Comparison of ENCODE assay signal across 8 cellular contexts in the genomic region with DNA sequence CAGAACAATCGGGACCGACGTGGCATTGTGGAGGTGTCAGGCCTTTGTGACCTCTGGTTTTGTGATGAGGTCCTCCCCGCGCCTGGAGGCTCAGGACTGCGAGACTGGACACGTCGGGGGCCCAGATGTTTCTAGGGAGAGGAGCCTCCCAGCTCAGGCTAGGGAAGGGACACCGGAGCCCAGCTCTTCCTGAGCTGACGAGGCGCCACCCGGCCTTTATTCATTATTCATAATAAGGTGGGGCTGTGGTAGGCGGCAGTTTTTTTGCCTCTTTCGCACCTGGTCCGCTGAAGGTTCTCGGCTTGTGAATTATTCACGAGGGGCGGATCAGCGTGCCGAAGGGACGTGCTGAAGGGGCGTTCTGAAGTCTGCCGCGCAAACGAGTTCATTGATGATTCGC. TPM values are rescaled to one million over a fixed set of nuclear protein-coding genes. Genes with fewer than 3 reads are reported as not detected.
DNase-seq lines count a peak whose midpoint lies in the region; ATAC-seq, FAIRE-seq and TF ChIP-seq lines count a peak whose summit lies in the region.

No MANE protein-coding gene starts in this region.

- H3K4ac ChIP-seq in H1 (replicated peaks; ENCODE audit: insufficient read length, low read depth, low read length), result no peak overlapping the region

- TF ChIP-seq POLR2A in H1 (IDR thresholded peaks at IDR 0.05; ENCODE audit: control extremely low read depth in 1 of 2, low read depth in 2 of 2, low read length in 2 of 2) (no peak), upper lobe of left lung (IDR thresholded peaks at IDR 0.05) (no peak)

- no peak overlapping the region for H2BK12ac ChIP-seq in H1 (ENCODE audit: low read depth, low read length)

- POLR2A ChIA-PET in H1 (lab: Charles Lee; ENCODE audit: partially characterized antibody), result interaction anchor here (0.6 to 2.0 kb wide), 9 partner anchors 27 to 191 kb away, joined by 3 to 13 read pairs (median 3); a partner anchor contains a TSS

- H3K4me3 ChIP-seq in H1 (ENCODE audit: extremely low read depth in 1 of 4, insufficient read depth in 2 of 4, low read depth in 3 of 4, low read length in 4 of 4) (peak overlapping the region; percentile 40 to 86 (median 54)), upper lobe of left lung (peak overlapping the region in 3 of 4 donors; percentile 53 to 68 (median 61))

- intact Hi-C loops in activated CD4-positive, alpha-beta T cell treated with anti-CD3 and anti-CD28 coated beads, Interleukin-2, amount 10 ng/mL, durations not matched to agents 24 days and 14 days (cut with micrococcal nuclease), result loop anchor here (2.0 to 10.0 kb wide), 3 partner anchors 47 to 463 kb away; a partner anchor contains a TSS

- no peaks in the 10 kb centered on the region for H3K9me3 ChIP-seq in H1 (ENCODE audit: insufficient read depth in 2 of 2, low read depth in 1 of 2, low read length in 1 of 2)
- H3K9me3 ChIP-seq in upper lobe of left lung, result no peaks in the 10 kb centered on the region

- peak in 1 of 2 donors; percentile 18 for ATAC-seq in upper lobe of left lung (ENCODE audit: low FRiP score in 2 of 2)
- ATAC-seq in HG02981 (IDR thresholded peaks at IDR 0.05; ENCODE audit: unreplicated experiment), result no peak

- H4K20me1 ChIP-seq in H1 (replicated peaks in 1 of 2; ENCODE audit: control insufficient read depth in 1 of 2, insufficient read depth in 2 of 2, low read length in 2 of 2), result peaks cover 4 to 13% of the 10 kb centered on the region in 2 experiments

- peaks cover 12 to 24% of the 10 kb centered on the region in 2 experiments; a peak in 3 of 4 replicates for H3K79me2 ChIP-seq in H1 (ENCODE audit: control insufficient read depth in 1 of 2, insufficient read depth in 2 of 2, low read length in 2 of 2)

- H2AK5ac ChIP-seq in H1 (ENCODE audit: low read depth, low read length), result no peak overlapping the region

- peaks cover 0 to 13% (median 5%) of the 10 kb centered on the region in 4 experiments; a peak in 6 of 7 replicates for H3K4me1 ChIP-seq in H1 (replicated peaks in 1 of 4; ENCODE audit: control insufficient read depth in 3 of 4, insufficient read depth in 4 of 4, low read length in 3 of 4)
- peaks cover 17 to 41% (median 26%) of the 10 kb centered on the region in 4 donors for H3K4me1 ChIP-seq in upper lobe of left lung

- CTCF ChIA-PET in H1 (lab: Charles Lee; ENCODE audit: partially characterized antibody), result no interaction called here

- no peak overlapping the region; the same call in 1 of the 2 replicates for H2BK5ac ChIP-seq in H1 (ENCODE audit: low read depth, low read length)

- peak overlapping the region; percentile 83 to 93 for H3K4me2 ChIP-seq in H1 (ENCODE audit: insufficient read depth in 1 of 2, low read depth in 2 of 2, low read length in 2 of 2)

- DNase-seq in DMS79 treated with DMSO at 0.1 percent for 48 hours (lab: John Stamatoyannopoulos, UW) (peak; percentile 26), NCI-H1417 treated with DMSO at 0.1 percent for 48 hours (lab: John Stamatoyannopoulos, UW) (peak; percentile 11), H1 (ENCODE audit: low read depth in 1 of 2, low spot score in 2 of 2) (peak in 1 of 2 experiments; percentile 49), neural crest cell (ENCODE audit: low read depth, low spot score) (peak; percentile 17), upper lobe of left lung (peak in 1 of 2 donors; percentile 30), mesenteric fat pad (ENCODE audit: low spot score) (no peak)
- peak; percentile 81 for DNase-seq in activated CD4-positive, alpha-beta T cell treated with anti-CD3 and anti-CD28 coated beads, Interleukin-2, amount 10 ng/mL, durations not matched to agents 24 days and 14 days

- H3K14ac ChIP-seq in H1 (ENCODE audit: insufficient read length), result no peak overlapping the region

- peak overlapping the region; percentile 97 for H3K4me3 Mint-ChIP-seq in activated CD4-positive, alpha-beta T cell treated with anti-CD3 and anti-CD28 coated beads, Interleukin-2, amount 10 ng/mL, durations not matched to agents 24 days and 14 days
- H3K4me3 Mint-ChIP-seq in neural crest cell, result peak overlapping the region; percentile 92

- H3K27ac ChIP-seq in H1 (ENCODE audit: low read depth, low read length) (no peak overlapping the region), upper lobe of left lung (peak overlapping the region in 2 of 4 donors; percentile 43 to 75)

- peaks cover 17% of the 10 kb centered on the region for H3K36me3 Mint-ChIP-seq in activated CD4-positive, alpha-beta T cell treated with anti-CD3 and anti-CD28 coated beads, Interleukin-2, amount 10 ng/mL, durations not matched to agents 24 days and 14 days (ENCODE audit: low read depth)
- peaks cover 14% of the 10 kb centered on the region for H3K36me3 Mint-ChIP-seq in neural crest cell (ENCODE audit: low read depth)

- H4K8ac ChIP-seq in H1 (ENCODE audit: extremely low read depth, insufficient read depth, low read length), result no peak overlapping the region

- no peaks in the 10 kb centered on the region for H3K9me3 Mint-ChIP-seq in activated CD4-positive, alpha-beta T cell treated with anti-CD3 and anti-CD28 coated beads, Interleukin-2, amount 10 ng/mL, durations not matched to agents 24 days and 14 days
- peaks cover 3% of the 10 kb centered on the region for H3K9me3 Mint-ChIP-seq in neural crest cell

- no peak overlapping the region for H3K56ac ChIP-seq in H1 (replicated peaks; ENCODE audit: insufficient read length, low read depth, low read length)

- no peak overlapping the region for H4K91ac ChIP-seq in H1 (replicated peaks; ENCODE audit: insufficient read length, low read length)

- H3K79me1 ChIP-seq in H1 (ENCODE audit: low read depth, low read length), result no peaks in the 10 kb centered on the region

- H3K4me1 Mint-ChIP-seq in activated CD4-positive, alpha-beta T cell treated with anti-CD3 and anti-CD28 coated beads, Interleukin-2, amount 10 ng/mL, durations not matched to agents 24 days and 14 days, result peaks cover 28% of the 10 kb centered on the region
- H3K4me1 Mint-ChIP-seq in neural crest cell, result peaks cover 54% of the 10 kb centered on the region

- no peak for TF ChIP-seq RAD21 in H1 (IDR thresholded peaks at IDR 0.05 in 1 of 2, conservative IDR thresholded peaks at IDR 0.05 in 1 of 2; ENCODE audit: low read depth in 2 of 2, low read length in 2 of 2)

- H3K23ac ChIP-seq in H1 (ENCODE audit: insufficient read length), result no peak overlapping the region

- peak overlapping the region; percentile 96 for H3K27ac Mint-ChIP-seq in activated CD4-positive, alpha-beta T cell treated with anti-CD3 and anti-CD28 coated beads, Interleukin-2, amount 10 ng/mL, durations not matched to agents 24 days and 14 days
- H3K27ac Mint-ChIP-seq in neural crest cell (ENCODE audit: unreplicated experiment), result no peak overlapping the region

- no peak overlapping the region for H3K18ac ChIP-seq in H1 (ENCODE audit: extremely low read depth, low read length)

- peaks cover 2% of the 10 kb centered on the region; the same call in 1 of the 2 replicates for H3K23me2 ChIP-seq in H1 (ENCODE audit: low read depth, low read length)

- H2BK120ac ChIP-seq in H1 (replicated peaks; ENCODE audit: low read depth, low read length), result no peak overlapping the region

- H3K27me3 ChIP-seq in H1 (replicated peaks in 1 of 4; ENCODE audit: control insufficient read depth in 3 of 4, extremely low read depth in 1 of 4, insufficient read depth in 3 of 4, low read length in 3 of 4) (no peaks in the 10 kb centered on the region), upper lobe of left lung (no peaks in the 10 kb centered on the region)

- no peak overlapping the region for H2BK15ac ChIP-seq in H1 (ENCODE audit: low read length)

- whole genome bisulfite sequencing in H1 (ENCODE audit: extremely low coverage in 1 of 2, insufficient coverage in 1 of 2, insufficient read length in 1 of 2, insufficient replicate concordance in 2 of 2, low coverage in 1 of 2, low lambda C conversion rate in 2 of 2, missing lambda C conversion rate in 1 of 2), 2 experiments, result 0% methylated on average over 24 of the region's 26 CpGs; no CpG with 5 or more reads in 1 of the 2 experiments
- 31% methylated on average over 26 of the region's 26 CpGs; no CpG with 5 or more reads in 1 of the 2 donors for WGBS in upper lobe of left lung, 2 donors

- no peak for TF ChIP-seq CTCF in H1 (IDR thresholded peaks at IDR 0.05; ENCODE audit: control extremely low read depth in 1 of 3, insufficient read depth in 1 of 3, low read depth in 1 of 3, low read length in 3 of 3)
- no peak for TF ChIP-seq CTCF in neural crest cell (conservative IDR thresholded peaks at IDR 0.05)
- TF ChIP-seq CTCF in upper lobe of left lung (IDR thresholded peaks at IDR 0.05), result no peak

- H3K9ac ChIP-seq in H1 (replicated peaks in 1 of 4; ENCODE audit: extremely low read depth in 1 of 4, low read depth in 3 of 4, low read length in 3 of 4), result peak overlapping the region in 2 of 4 experiments; percentile 47 to 54; a peak in 3 of 7 replicates

- no peak overlapping the region for H4K5ac ChIP-seq in H1 (ENCODE audit: insufficient read length, low read depth, low read length)

- H3K27me3 Mint-ChIP-seq in activated CD4-positive, alpha-beta T cell treated with anti-CD3 and anti-CD28 coated beads, Interleukin-2, amount 10 ng/mL, durations not matched to agents 24 days and 14 days, result no peaks in the 10 kb centered on the region
- H3K27me3 Mint-ChIP-seq in neural crest cell (ENCODE audit: low read depth), result peaks cover 9% of the 10 kb centered on the region

- no peak for FAIRE-seq in H1 (lab: Jason Lieb, UNC)

- no peak overlapping the region; the same call in 1 of the 2 replicates for H2AFZ ChIP-seq in H1 (ENCODE audit: low read length)

- H2BK20ac ChIP-seq in H1 (ENCODE audit: low read length), result no peak overlapping the region

- TF ChIP-seq EP300 in H1 (IDR thresholded peaks at IDR 0.05; ENCODE audit: borderline replicate concordance in 1 of 2, low read depth in 2 of 2, low read length in 2 of 2) (no peak), upper lobe of left lung (IDR thresholded peaks at IDR 0.05) (no peak)

- peaks cover 0 to 8% (median 4%) of the 10 kb centered on the region in 4 experiments; a peak in 4 of 8 replicates for H3K36me3 ChIP-seq in H1 (ENCODE audit: control insufficient read depth in 2 of 4, insufficient read depth in 4 of 4, low read length in 3 of 4)
- peaks cover 0 to 9% (median 4%) of the 10 kb centered on the region in 4 donors for H3K36me3 ChIP-seq in upper lobe of left lung

RNA-seq across cellular contexts. Expression of a gene that starts 2.3 kb away (rescaled TPM):
- total RNA-seq in activated CD4-positive, alpha-beta T cell treated with anti-CD3 and anti-CD28 coated beads, Interleukin-2, amount 10 ng/mL, durations not matched to agents 24 days and 14 days, result 233 and 246 TPM in 2 replicates
- 313 and 325 TPM in 2 replicates for total RNA-seq in H1 (2021; fragmentation: NEBNext Ultra II Directional; extraction: Animal tissue kit (Norgen Biotek cat#: 25700))
- 458 and 562 TPM in 2 replicates for polyA plus RNA-seq in H1 (2011; rRNA removed)
- polyA plus RNA-seq in H1 (2011; cell fraction: cytosol; rRNA removed), result 389 TPM
- polyA plus RNA-seq in H1 (2011; cell fraction: nucleus; rRNA removed), result 640 TPM
- polyA plus RNA-seq in H1 (2012, experiment 1 of 2), result 242 to 369 TPM (median 343 TPM) in 4 replicates
- 340 TPM for polyA plus RNA-seq in H1 (2012, experiment 2 of 2)
- 179 TPM for polyA plus RNA-seq in H1 (2013, experiment 1 of 2)
- polyA plus RNA-seq in H1 (2013, experiment 2 of 2), result 156 TPM
- polyA minus RNA-seq in H1 (2011; rRNA and poly(A)+ RNA removed), result 380 and 389 TPM in 2 replicates
- 162 TPM for polyA minus RNA-seq in H1 (2011; cell fraction: cytosol; rRNA and poly(A)+ RNA removed)
- 128 TPM for polyA minus RNA-seq in H1 (2011; cell fraction: nucleus; rRNA and poly(A)+ RNA removed)
- total RNA-seq in neural crest cell, result 484 and 498 TPM in 2 replicates
- total RNA-seq in upper lobe of left lung, result 100 to 1,000 TPM; 128 to 186 (median 173) TPM
- 189 TPM for total RNA-seq in mesenteric fat pad

RNA-seq across cellular contexts. Expression of a gene that starts 27.1 kb away (rescaled TPM):
- total RNA-seq in activated CD4-positive, alpha-beta T cell treated with anti-CD3 and anti-CD28 coated beads, Interleukin-2, amount 10 ng/mL, durations not matched to agents 24 days and 14 days, result 66.3 and 70.2 TPM in 2 replicates
- total RNA-seq in H1 (2021; fragmentation: NEBNext Ultra II Directional; extraction: Animal tissue kit (Norgen Biotek cat#: 25700)), result 117 and 124 TPM in 2 replicates
- 204 and 226 TPM in 2 replicates for polyA plus RNA-seq in H1 (2011; rRNA removed)
- 139 TPM for polyA plus RNA-seq in H1 (2011; cell fraction: cytosol; rRNA removed)
- 264 TPM for polyA plus RNA-seq in H1 (2011; cell fraction: nucleus; rRNA removed)
- polyA plus RNA-seq in H1 (2012, experiment 1 of 2), result 89.5 to 152 TPM (median 129 TPM) in 4 replicates
- polyA plus RNA-seq in H1 (2012, experiment 2 of 2), result 174 TPM
- 65.4 TPM for polyA plus RNA-seq in H1 (2013, experiment 1 of 2)
- 71.0 TPM for polyA plus RNA-seq in H1 (2013, experiment 2 of 2)
- 184 and 211 TPM in 2 replicates for polyA minus RNA-seq in H1 (2011; rRNA and poly(A)+ RNA removed)
- 125 TPM for polyA minus RNA-seq in H1 (2011; cell fraction: cytosol; rRNA and poly(A)+ RNA removed)
- 88.4 TPM for polyA minus RNA-seq in H1 (2011; cell fraction: nucleus; rRNA and poly(A)+ RNA removed)
- 281 and 289 TPM in 2 replicates for total RNA-seq in neural crest cell
- 10 to 100 TPM; 59.2 to 91.0 (median 78.5) TPM for total RNA-seq in upper lobe of left lung
- 80.6 TPM for total RNA-seq in mesenteric fat pad

RNA-seq across cellular contexts. Expression of a gene that starts 41.5 kb away (rescaled TPM):
- total RNA-seq in activated CD4-positive, alpha-beta T cell treated with anti-CD3 and anti-CD28 coated beads, Interleukin-2, amount 10 ng/mL, durations not matched to agents 24 days and 14 days, result 25.9 and 27.3 TPM in 2 replicates
- 84.0 and 84.3 TPM in 2 replicates for total RNA-seq in H1 (2021; fragmentation: NEBNext Ultra II Directional; extraction: Animal tissue kit (Norgen Biotek cat#: 25700))
- 40.9 and 64.6 TPM in 2 replicates for polyA plus RNA-seq in H1 (2011; rRNA removed)
- polyA plus RNA-seq in H1 (2011; cell fraction: cytosol; rRNA removed), result 42.2 TPM
- polyA plus RNA-seq in H1 (2011; cell fraction: nucleus; rRNA removed), result 156 TPM
- polyA plus RNA-seq in H1 (2012, experiment 1 of 2), result 88.4 to 130 TPM (median 113 TPM) in 4 replicates
- polyA plus RNA-seq in H1 (2012, experiment 2 of 2), result 93.9 TPM
- 43.1 TPM for polyA plus RNA-seq in H1 (2013, experiment 1 of 2)
- 38.3 TPM for polyA plus RNA-seq in H1 (2013, experiment 2 of 2)
- polyA minus RNA-seq in H1 (2011; rRNA and poly(A)+ RNA removed), result 133 and 151 TPM in 2 replicates
- 58.6 TPM for polyA minus RNA-seq in H1 (2011; cell fraction: cytosol; rRNA and poly(A)+ RNA removed)
- polyA minus RNA-seq in H1 (2011; cell fraction: nucleus; rRNA and poly(A)+ RNA removed), result 72.3 TPM
- total RNA-seq in neural crest cell, result 232 and 245 TPM in 2 replicates
- total RNA-seq in upper lobe of left lung, result 100 to 1,000 TPM in 1 of 6 donors, 10 to 100 TPM in 5; 42.9 to 103 (median 60.0) TPM
- 42.2 TPM for total RNA-seq in mesenteric fat pad

RNA-seq across cellular contexts. Expression of a gene that starts 46.3 kb away (rescaled TPM):
- 64.3 and 64.6 TPM in 2 replicates for total RNA-seq in activated CD4-positive, alpha-beta T cell treated with anti-CD3 and anti-CD28 coated beads, Interleukin-2, amount 10 ng/mL, durations not matched to agents 24 days and 14 days
- total RNA-seq in H1 (2021; fragmentation: NEBNext Ultra II Directional; extraction: Animal tissue kit (Norgen Biotek cat#: 25700)), result 64.0 and 69.8 TPM in 2 replicates
- polyA plus RNA-seq in H1 (2011; rRNA removed), result 35.7 and 60.8 TPM in 2 replicates
- polyA plus RNA-seq in H1 (2011; cell fraction: cytosol; rRNA removed), result 42.0 TPM
- 83.4 TPM for polyA plus RNA-seq in H1 (2011; cell fraction: nucleus; rRNA removed)
- polyA plus RNA-seq in H1 (2012, experiment 1 of 2), result 34.4 to 65.4 TPM (median 57.5 TPM) in 4 replicates
- polyA plus RNA-seq in H1 (2012, experiment 2 of 2), result 35.6 TPM
- polyA plus RNA-seq in H1 (2013, experiment 1 of 2), result 42.9 TPM
- 41.4 TPM for polyA plus RNA-seq in H1 (2013, experiment 2 of 2)
- 26.5 and 36.4 TPM in 2 replicates for polyA minus RNA-seq in H1 (2011; rRNA and poly(A)+ RNA removed)
- polyA minus RNA-seq in H1 (2011; cell fraction: cytosol; rRNA and poly(A)+ RNA removed), result 48.5 TPM
- 25.3 TPM for polyA minus RNA-seq in H1 (2011; cell fraction: nucleus; rRNA and poly(A)+ RNA removed)
- total RNA-seq in neural crest cell (87.7 and 89.2 TPM in 2 replicates), upper lobe of left lung (10 to 100 TPM; 29.2 to 59.7 (median 32.5) TPM), mesenteric fat pad (23.6 TPM)

RNA-seq across cellular contexts. Expression of a gene that starts 46.8 kb away (rescaled TPM):
- total RNA-seq in activated CD4-positive, alpha-beta T cell treated with anti-CD3 and anti-CD28 coated beads, Interleukin-2, amount 10 ng/mL, durations not matched to agents 24 days and 14 days, result 86.8 and 89.5 TPM in 2 replicates
- total RNA-seq in H1 (2021; fragmentation: NEBNext Ultra II Directional; extraction: Animal tissue kit (Norgen Biotek cat#: 25700)), result 120 and 127 TPM in 2 replicates
- polyA plus RNA-seq in H1 (2011; rRNA removed), result 131 and 178 TPM in 2 replicates
- polyA plus RNA-seq in H1 (2011; cell fraction: cytosol; rRNA removed), result 113 TPM
- 103 TPM for polyA plus RNA-seq in H1 (2011; cell fraction: nucleus; rRNA removed)
- 87.9 to 121 TPM (median 120 TPM) in 4 replicates for polyA plus RNA-seq in H1 (2012, experiment 1 of 2)
- polyA plus RNA-seq in H1 (2012, experiment 2 of 2), result 95.2 TPM
- polyA plus RNA-seq in H1 (2013, experiment 1 of 2), result 120 TPM
- 139 TPM for polyA plus RNA-seq in H1 (2013, experiment 2 of 2)
- 56.4 and 66.3 TPM in 2 replicates for polyA minus RNA-seq in H1 (2011; rRNA and poly(A)+ RNA removed)
- 26.3 TPM for polyA minus RNA-seq in H1 (2011; cell fraction: cytosol; rRNA and poly(A)+ RNA removed)
- polyA minus RNA-seq in H1 (2011; cell fraction: nucleus; rRNA and poly(A)+ RNA removed), result 38.8 TPM
- total RNA-seq in neural crest cell (113 and 115 TPM in 2 replicates), upper lobe of left lung (10 to 100 TPM; 41.9 to 77.5 (median 66.7) TPM), mesenteric fat pad (58.6 TPM)
